19 cellular contexts compared by ENCODE assay signal in genomic region chr2:174916270-174916930, GRCh38.
"Had no signal": no experiment of that assay in that cellular context is flagged by ENCODE, and none has a peak within 500 bp of the region (broad histone marks: within the 10 kb centered on the region; RNA-seq: fewer than 3 reads in every experiment).

No MANE protein-coding gene starts in this region.

- H3K27ac ChIP-seq: colonic mucosa, hepatocyte, neutrophil, right atrium auricular region, sigmoid colon, skin epidermis, suprapubic skin, thyroid gland had no signal

- DNase-seq: colonic mucosa; effector CD4-positive, alpha-beta T cell; endodermal cell; foreskin melanocyte; head of caudate nucleus; kidney glomerular epithelial cell; mammary epithelial cell; naive thymus-derived CD4-positive, alpha-beta T cell; nephron progenitor cell; sigmoid colon; stimulated activated CD4-positive, alpha-beta T cell treated with anti-CD3 and anti-CD28 coated beads, Interleukin-12 subunit alpha, Interleukin-12 subunit beta, amount 100 ng/mL, for 4 hours; stimulated activated naive CD8-positive, alpha-beta T cell treated with anti-CD3 and anti-CD28 coated beads, Interleukin-15, Interleukin-2, amounts not matched to agents 100 U/mL and 50 U/mL, for 24 hours; thyroid gland had no signal

- ATAC-seq: naive thymus-derived CD4-positive, alpha-beta T cell; stimulated activated naive CD8-positive, alpha-beta T cell treated with anti-CD3 and anti-CD28 coated beads, Interleukin-15, Interleukin-2, amounts not matched to agents 100 U/mL and 50 U/mL, for 24 hours had no signal

- H3K27me3 ChIP-seq: colonic mucosa, hepatocyte, neutrophil, right atrium auricular region, sigmoid colon, suprapubic skin, thyroid gland had no signal

- H3K4me3 Mint-ChIP-seq: endodermal cell; naive thymus-derived CD4-positive, alpha-beta T cell; nephron progenitor cell; type B pancreatic cell had no signal

- H3K27ac Mint-ChIP-seq: endodermal cell; naive thymus-derived CD4-positive, alpha-beta T cell; nephron progenitor cell; type B pancreatic cell had no signal

- H3K4me3 ChIP-seq: colonic mucosa, hepatocyte, right atrium auricular region, sigmoid colon, skin epidermis, suprapubic skin, thyroid gland had no signal

- H3K9me3 Mint-ChIP-seq: naive thymus-derived CD4-positive, alpha-beta T cell; nephron progenitor cell; type B pancreatic cell had no signal

- H3K4me1 ChIP-seq: colonic mucosa, right atrium auricular region, suprapubic skin had no signal

- H3K79me2 ChIP-seq: hepatocyte had no signal

- H3K27me3 Mint-ChIP-seq: naive thymus-derived CD4-positive, alpha-beta T cell; type B pancreatic cell had no signal

- H3K36me3 ChIP-seq: colonic mucosa, neutrophil, right atrium auricular region, suprapubic skin, thyroid gland had no signal

- H3K4me1 Mint-ChIP-seq: naive thymus-derived CD4-positive, alpha-beta T cell; nephron progenitor cell had no signal

- H3K9me3 ChIP-seq: colonic mucosa, right atrium auricular region, sigmoid colon, suprapubic skin, thyroid gland had no signal

- H2AFZ ChIP-seq: hepatocyte had no signal

- H3K4me2 ChIP-seq: hepatocyte had no signal
